Comparison of ENCODE assay signal across 8 cellular contexts in genomic region chr12:28190321-28191017, GRCh38. TPM values are rescaled to one million over a fixed set of nuclear protein-coding genes. Genes with fewer than 3 reads are reported as not detected.
DNase-seq lines count a peak whose midpoint lies in the region; ATAC-seq and TF ChIP-seq lines count a peak whose summit lies in the region.

A gene with protein sequence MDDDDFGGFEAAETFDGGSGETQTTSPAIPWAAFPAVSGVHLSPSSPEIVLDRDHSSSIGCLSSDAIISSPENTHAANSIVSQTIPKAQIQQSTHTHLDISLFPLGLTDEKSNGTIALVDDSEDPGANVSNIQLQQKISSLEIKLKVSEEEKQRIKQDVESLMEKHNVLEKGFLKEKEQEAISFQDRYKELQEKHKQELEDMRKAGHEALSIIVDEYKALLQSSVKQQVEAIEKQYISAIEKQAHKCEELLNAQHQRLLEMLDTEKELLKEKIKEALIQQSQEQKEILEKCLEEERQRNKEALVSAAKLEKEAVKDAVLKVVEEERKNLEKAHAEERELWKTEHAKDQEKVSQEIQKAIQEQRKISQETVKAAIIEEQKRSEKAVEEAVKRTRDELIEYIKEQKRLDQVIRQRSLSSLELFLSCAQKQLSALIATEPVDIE (plus strand): TSS chr12:28190456. CDS start chr12:28257216, 66,760 bp downstream.

- H3K9ac ChIP-seq in HUES6 (ENCODE audit: low read length) (peak within 1 kb of the TSS; percentile 89), PC-3 (ENCODE audit: low read length) (peak within 1 kb of the TSS; percentile 91), mucosa of stomach (ENCODE audit: low read length) (peak within 1 kb of the TSS; percentile 89)

- no peak for TF ChIP-seq CTCF in PC-3 (conservative IDR thresholded peaks at IDR 0.05; ENCODE audit: low read depth, low read length)

- no peaks in the 10 kb centered on the region for H3K36me3 ChIP-seq in HUES6 (ENCODE audit: control insufficient read depth, insufficient read depth, low read length)
- 0 out of 2 replicates have a peak, but pooled peaks cover 4% of the 10 kb centered on the region for H3K36me3 ChIP-seq in PC-3 (ENCODE audit: low read depth, low read length)
- H3K36me3 ChIP-seq in mucosa of stomach (ENCODE audit: control insufficient read depth, insufficient read depth, low read length) = no peaks in the 10 kb centered on the region

- H3K27me3 ChIP-seq in HUES6 (ENCODE audit: control insufficient read depth, insufficient read depth, low read length) = no peaks in the 10 kb centered on the region
- H3K27me3 ChIP-seq in PC-3 (ENCODE audit: low read length) = no peaks in the 10 kb centered on the region
- H3K27me3 ChIP-seq in mucosa of stomach (ENCODE audit: control insufficient read depth, insufficient read depth, low read length) = no peaks in the 10 kb centered on the region

- CTCF ChIA-PET in PC-3 (lab: Charles Lee) = interaction anchor here (0.5 to 0.7 kb wide), 3 partner anchors 19 to 774 kb away, joined by 3 to 6 read pairs (median 3); no protein-coding TSS in a partner anchor

- no peaks in the 10 kb centered on the region for H3F3A ChIP-seq in PC-3 (ENCODE audit: low read length, unreplicated experiment)

- peaks cover 15% of the 10 kb centered on the region; the same call in 1 of the 2 replicates for H3K4me1 ChIP-seq in HUES6 (ENCODE audit: control insufficient read depth, insufficient read depth, low read length)
- H3K4me1 ChIP-seq in PC-3 (ENCODE audit: insufficient read depth, low read length) = peaks cover 19% of the 10 kb centered on the region
- H3K4me1 ChIP-seq in mucosa of stomach (ENCODE audit: control insufficient read depth, insufficient read depth, low read length) = peaks cover 15% of the 10 kb centered on the region

- H3K27ac ChIP-seq in HUES6 (ENCODE audit: low read depth, low read length) (peak within 1 kb of the TSS; percentile 93), PC-3 (ENCODE audit: low read length) (peak within 1 kb of the TSS; percentile 88)

- H3K4me2 ChIP-seq in PC-3 (ENCODE audit: low read length) = peak within 1 kb of the TSS; percentile 84

- DNase-seq in D341Med (ENCODE audit: low spot score) (peak; percentile 92), PC-3 (peak; percentile 84), activated T-cell treated with anti-CD3 and anti-CD28 coated beads for 48 hours (ENCODE audit: low read depth) (peak; percentile 79), erythroblast (lab: John Stamatoyannopoulos, UW) (peak; percentile 98)
- peak; percentile 68 for DNase-seq in stimulated activated CD8-positive, alpha-beta memory T cell treated with anti-CD3 and anti-CD28 coated beads, Interleukin-7, amount 100 ng/mL, for 24 hours (ENCODE audit: low read depth)

- peak; percentile 96 for TF ChIP-seq POLR2A in erythroblast (IDR thresholded peaks at IDR 0.05; ENCODE audit: low read length)

- no TSS peak for BruUV-seq in PC-3 (replicated peaks; lab: Mats Ljungman, UMichigan)

- no peaks in the 10 kb centered on the region for H3K9me2 ChIP-seq in PC-3 (replicated peaks; ENCODE audit: low read length)

- ATAC-seq in GM21447 (IDR thresholded peaks at IDR 0.05; ENCODE audit: unreplicated experiment) (peak; percentile 90), PC-3 (peak; percentile 78)

- H3K4me3 ChIP-seq in HUES6 (ENCODE audit: low read depth, low read length) (peak within 1 kb of the TSS; percentile 96), PC-3 (ENCODE audit: low read length) (peak within 1 kb of the TSS; percentile 76), mucosa of stomach (ENCODE audit: low read length) (peak within 1 kb of the TSS; percentile 91)

- peaks cover 35% of the 10 kb centered on the region for H3K79me2 ChIP-seq in PC-3 (ENCODE audit: low read length)

- intact Hi-C loops in PC-3 (cut with micrococcal nuclease) = loop anchor here (1.0 to 10.0 kb wide), 5 partner anchors 194 to 682 kb away; no protein-coding TSS in a partner anchor

- H4K20me1 ChIP-seq in PC-3 (ENCODE audit: low read length) = no peaks in the 10 kb centered on the region

- H3K9me3 ChIP-seq in HUES6 (ENCODE audit: control insufficient read depth, insufficient read depth, low read depth, low read length) (peaks cover 11% of the 10 kb centered on the region; the same call in 1 of the 2 replicates), PC-3 (ENCODE audit: low read length) (0 out of 2 replicates have a peak, but pooled peaks cover 7% of the 10 kb centered on the region), mucosa of stomach (ENCODE audit: control insufficient read depth, low read length) (no peaks in the 10 kb centered on the region)

- POLR2A ChIA-PET in PC-3 (lab: Charles Lee; ENCODE audit: unreplicated experiment) = interaction anchor here (0.6 to 1.1 kb wide), 5 partner anchors 60 to 224 kb away, joined by 3 to 10 read pairs (median 6); no protein-coding TSS in a partner anchor

- H2AFZ ChIP-seq in PC-3 (ENCODE audit: low read length) = peak within 1 kb of the TSS; percentile 83

RNA-seq across cellular contexts. Expression of the gene that starts here (rescaled TPM):
- 15.7 and 22.2 TPM in 2 replicates for total RNA-seq in PC-3 (2014; rRNA removed)

Comparison
In these comparisons a context has a peak if more than half of its experiments do, and no peak if none do; other contexts are left out.
1. Peak in every context shown above with its lines: DNase-seq, ATAC-seq, H3K4me3 ChIP-seq and H3K27ac ChIP-seq.